Comparison of ENCODE assay signal across 8 cellular contexts in the genomic region with DNA sequence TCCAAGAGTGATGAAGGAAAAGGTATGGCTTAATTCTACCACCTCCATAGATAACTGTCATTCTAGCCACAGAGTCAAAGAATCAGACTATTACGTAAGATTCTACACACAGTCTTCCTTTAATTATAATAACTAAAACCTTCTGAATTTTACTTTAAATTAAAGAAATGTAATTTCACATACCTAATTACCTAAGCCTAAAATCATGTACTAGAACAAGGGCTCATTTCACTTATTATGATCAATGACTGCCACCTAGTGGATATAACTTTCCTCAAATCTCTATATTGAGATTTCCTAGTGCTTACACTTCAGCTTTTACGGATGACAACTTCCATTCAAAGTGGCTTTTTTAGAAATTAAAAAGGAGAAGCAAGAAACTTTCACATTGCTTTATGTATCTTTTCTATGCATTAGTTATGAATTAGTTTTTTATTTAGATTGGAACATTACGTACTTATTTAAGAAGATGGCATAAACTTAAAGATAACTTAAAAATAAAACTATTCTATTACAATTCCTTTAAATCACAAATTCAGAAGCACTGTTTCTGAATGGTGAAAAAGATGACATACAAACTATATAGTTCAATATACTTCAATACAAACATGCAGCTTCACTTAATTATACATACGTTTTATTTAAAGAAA. TPM values are rescaled to one million over a fixed set of nuclear protein-coding genes. Genes with fewer than 3 reads are reported as not detected.
DNase-seq lines count a peak whose midpoint lies in the region; ATAC-seq, FAIRE-seq and TF ChIP-seq lines count a peak whose summit lies in the region.

No MANE protein-coding gene starts in this region.

- peak; percentile 91 for FAIRE-seq in TTC549 (lab: Jason Lieb, UNC)

- H3K9me3 ChIP-seq in sigmoid colon = no peaks in the 10 kb centered on the region

- no peaks in the 10 kb centered on the region for H3K27me3 ChIP-seq in sigmoid colon

- TF ChIP-seq CTCF in AG09319 (IDR thresholded peaks at IDR 0.05; ENCODE audit: low read depth, low read length) (peak; percentile 44), NB4 (IDR thresholded peaks at IDR 0.05; ENCODE audit: low read depth, low read length) (no peak), sigmoid colon (IDR thresholded peaks at IDR 0.05) (peak in 3 of 4 experiments; percentile 7 to 54 (median 43))

- H3K27ac ChIP-seq in sigmoid colon = no peak overlapping the region

- 68 to 76% methylated on average over 4 of the region's 4 CpGs for WGBS in sigmoid colon, 2 donors

- intact Hi-C loops in sigmoid colon (cut with DNase I) = no loop called here

- H3K4me3 ChIP-seq in NB4 (ENCODE audit: low read depth, low read length) (no peak overlapping the region), sigmoid colon (no peak overlapping the region)

- TF ChIP-seq EP300 in sigmoid colon (IDR thresholded peaks at IDR 0.05) = no peak

- no peak for TF ChIP-seq POLR2A in NB4 (IDR thresholded peaks at IDR 0.05; ENCODE audit: extremely low read depth, insufficient read length)
- no peak for TF ChIP-seq POLR2A in sigmoid colon (IDR thresholded peaks at IDR 0.05)

- DNase-seq in AG09319 (ENCODE audit: extremely low read depth, low read depth) (peak; percentile 15), NB4 (ENCODE audit: low read depth) (peak; percentile 50), glomerular endothelial cell (ENCODE audit: extremely low read depth, low read depth, low spot score) (peak; percentile 50), sigmoid colon (no peak), GM19240 (ENCODE audit: insufficient read length, low spot score) (no peak)

- H3K4me1 ChIP-seq in sigmoid colon = no peaks in the 10 kb centered on the region

- peaks cover 0 to 16% (median 0%) of the 10 kb centered on the region in 4 donors for H3K36me3 ChIP-seq in sigmoid colon

- ATAC-seq in GM18907 (IDR thresholded peaks at IDR 0.05; ENCODE audit: unreplicated experiment) = peak; percentile 80
- no peak for ATAC-seq in GM21381 (IDR thresholded peaks at IDR 0.05; ENCODE audit: unreplicated experiment)

RNA-seq across cellular contexts. Expression of a gene that starts 18.2 kb away (rescaled TPM):
- total RNA-seq in glomerular endothelial cell (0.58 and 1.5 TPM in 2 replicates), sigmoid colon (10 to 100 TPM in 1 of 4 donors, 1 to 10 TPM in 3; 1.5 to 12.0 (median 9.5) TPM)
- 1 to 10 TPM in 2 of 3 donors, under 1 TPM in 1; 0.46 to 1.9 (median 1.8) TPM for polyA plus RNA-seq in sigmoid colon

Comparison
In these comparisons a context has a peak if more than half of its experiments do, and no peak if none do; other contexts are left out.
1. DNase-seq: peak in AG09319 (single experiment), NB4 (single experiment) and glomerular endothelial cell (single experiment); none in sigmoid colon (single experiment) and GM19240 (single experiment).